8 cellular contexts compared by ENCODE assay signal in the genomic region with DNA sequence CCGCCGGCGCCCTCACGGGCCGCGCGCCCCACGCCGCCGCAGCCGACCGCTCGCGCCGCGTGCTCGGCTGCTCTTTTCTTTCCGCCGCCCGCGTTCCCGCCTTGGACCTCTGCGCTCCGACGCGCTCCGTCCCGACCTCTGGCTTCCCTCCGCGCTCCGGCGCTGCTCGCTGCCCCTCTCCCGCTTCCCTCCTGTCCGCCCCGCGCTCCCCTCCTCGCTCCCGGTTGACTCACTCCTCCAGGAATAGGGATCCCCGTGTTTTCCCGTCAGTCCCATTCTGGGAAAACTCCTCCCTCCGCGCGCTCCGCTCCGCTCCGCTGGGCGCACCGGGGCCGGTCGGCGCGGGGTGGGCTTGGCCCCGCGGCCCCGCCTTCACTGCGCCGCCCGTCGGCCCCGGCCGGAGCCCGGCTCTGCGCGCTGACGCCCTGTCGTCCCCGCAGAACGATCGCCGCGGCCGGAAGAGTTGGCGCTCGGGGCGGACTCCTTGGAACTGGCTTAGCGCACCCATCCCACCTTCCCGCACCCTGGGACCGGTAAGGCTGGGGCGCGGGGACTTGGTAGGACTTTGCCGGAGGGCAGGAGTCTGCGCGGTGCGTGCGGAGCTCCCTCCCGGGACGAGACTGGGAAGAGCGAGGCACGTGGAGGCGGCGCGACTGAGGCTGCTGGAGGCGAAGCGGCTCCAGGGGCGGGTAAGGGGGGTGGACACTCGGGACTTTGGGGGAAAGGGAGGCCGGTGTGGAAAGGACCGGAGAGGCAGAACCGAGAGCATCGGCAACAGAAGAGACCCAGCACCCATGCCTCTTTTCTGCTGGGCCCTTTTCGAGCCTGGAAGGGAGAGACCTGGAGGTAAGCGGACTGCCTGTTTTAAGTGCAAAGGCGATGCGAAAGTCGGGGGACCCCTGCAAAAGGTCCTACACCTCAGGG. TPM values are rescaled to one million over a fixed set of nuclear protein-coding genes. Genes with fewer than 3 reads are reported as not detected.
DNase-seq lines count a peak whose midpoint lies in the region; ATAC-seq and TF ChIP-seq lines count a peak whose summit lies in the region.

No MANE protein-coding gene starts in this region.

- 4 to 5% methylated on average over 67 to 94 of the region's 106 CpGs for WGBS in GM23248 (ENCODE audit: low coverage in 1 of 2, low lambda C conversion rate in 2 of 2, missing lambda C conversion rate in 2 of 2), 2 experiments
- 2 to 3% methylated on average over 56 to 102 of the region's 106 CpGs for WGBS in testis, 2 donors

- H3K4me1 Mint-ChIP-seq in CD14-positive monocyte = peaks cover 14% of the 10 kb centered on the region

- H3K27me3 ChIP-seq in GM23248 (replicated peaks; ENCODE audit: insufficient read depth) = no peaks in the 10 kb centered on the region
- peaks cover 3% of the 10 kb centered on the region for H3K27me3 ChIP-seq in colonic mucosa
- H3K27me3 ChIP-seq in left lung = peaks cover 0 to 68% of the 10 kb centered on the region in 2 donors
- no peaks in the 10 kb centered on the region for H3K27me3 ChIP-seq in testis

- H3K27ac ChIP-seq in GM23248 (peak overlapping the region; percentile 52), colonic mucosa (peak overlapping the region; percentile 79), left lung (peak overlapping the region; percentile 76 to 84), testis (peak overlapping the region in 1 of 2 donors; percentile 45)

- DNase-seq in CD14-positive monocyte (ENCODE audit: low spot score) = no peak
- peak; percentile 80 for DNase-seq in GM23248
- DNase-seq in RKO (ENCODE audit: low spot score) = peak; percentile 67
- DNase-seq in colonic mucosa = peak; percentile 48
- peak; percentile 49 to 84 for DNase-seq in left lung
- peak; percentile 32 for DNase-seq in testis
- no peak for DNase-seq in superior temporal gyrus (ENCODE audit: extremely low spot score)

- H3K4me2 ChIP-seq in GM23248 (ENCODE audit: unreplicated experiment) = peak overlapping the region; percentile 78

- H3K9ac ChIP-seq in GM23248 = peak overlapping the region; percentile 77
- H3K9ac ChIP-seq in colonic mucosa (ENCODE audit: low read depth in 2 of 2, low read length in 2 of 2) = peak overlapping the region; percentile 48 to 61

- no peaks in the 10 kb centered on the region for H3K36me3 ChIP-seq in GM23248 (ENCODE audit: low read depth)
- H3K36me3 ChIP-seq in colonic mucosa = no peaks in the 10 kb centered on the region
- no peaks in the 10 kb centered on the region for H3K36me3 ChIP-seq in left lung
- H3K36me3 ChIP-seq in testis (ENCODE audit: low read depth, missing control alignments) = no peaks in the 10 kb centered on the region

- TF ChIP-seq CTCF in CD14-positive monocyte (IDR thresholded peaks at IDR 0.05) (no peak), colonic mucosa (IDR thresholded peaks at IDR 0.05) (no peak), left lung (IDR thresholded peaks at IDR 0.05) (no peak), testis (IDR thresholded peaks at IDR 0.05) (no peak)

- H3K4me1 ChIP-seq in GM23248 (ENCODE audit: insufficient read depth) = peaks cover 13% of the 10 kb centered on the region
- peaks cover 10% of the 10 kb centered on the region for H3K4me1 ChIP-seq in colonic mucosa
- peaks cover 3 to 12% of the 10 kb centered on the region in 2 donors for H3K4me1 ChIP-seq in left lung
- H3K4me1 ChIP-seq in testis = no peaks in the 10 kb centered on the region

- H3K27ac Mint-ChIP-seq in CD14-positive monocyte = peak overlapping the region in 1 of 7 donors; percentile 12

- in situ Hi-C loops in GM23248 (cut with MboI) = no loop called here

- peak overlapping the region; percentile 92 for H3K4me3 ChIP-seq in GM23248
- peak overlapping the region; percentile 52 for H3K4me3 ChIP-seq in colonic mucosa
- peak overlapping the region; percentile 42 to 55 for H3K4me3 ChIP-seq in left lung
- H3K4me3 ChIP-seq in testis = peak overlapping the region; percentile 53 to 58

- H4K20me1 ChIP-seq in GM23248 (ENCODE audit: insufficient read depth) = no peaks in the 10 kb centered on the region

- peak overlapping the region; percentile 72 for H2AFZ ChIP-seq in GM23248

- intact Hi-C loops in CD14-positive monocyte (cut with micrococcal nuclease) (no loop called here), colonic mucosa (cut with DNase I) (no loop called here), left lung (cut with DNase I) (no loop called here), testis (cut with DNase I; ENCODE audit: low total_unique reads) (no loop called here)

- H3K27me3 Mint-ChIP-seq in CD14-positive monocyte (ENCODE audit: low read depth in 3 of 3) = peaks cover 51 to 88% (median 63%) of the 10 kb centered on the region in 3 donors

- H3K9me3 ChIP-seq in GM23248 (ENCODE audit: low read depth) (no peaks in the 10 kb centered on the region), colonic mucosa (no peaks in the 10 kb centered on the region), left lung (no peaks in the 10 kb centered on the region), testis (no peaks in the 10 kb centered on the region)

- peaks cover 0 to 4% of the 10 kb centered on the region in 2 donors for H3K36me3 Mint-ChIP-seq in CD14-positive monocyte

- no peak for TF ChIP-seq POLR2A in testis (IDR thresholded peaks at IDR 0.05)

- H3F3A ChIP-seq in GM23248 (ENCODE audit: insufficient read depth) = peaks cover 15% of the 10 kb centered on the region

- H3K4me3 Mint-ChIP-seq in CD14-positive monocyte = peak overlapping the region; percentile 64 to 93

- H3K9me2 ChIP-seq in GM23248 (ENCODE audit: insufficient read depth) = no peaks in the 10 kb centered on the region

- H3K9me3 Mint-ChIP-seq in CD14-positive monocyte = peaks cover 0 to 14% (median 1%) of the 10 kb centered on the region in 7 donors

- ATAC-seq in left lung (peak; percentile 61), HG03025 (IDR thresholded peaks at IDR 0.05; ENCODE audit: low FRiP score, unreplicated experiment) (no peak)

- H3K79me2 ChIP-seq in GM23248 (ENCODE audit: insufficient read depth) = peaks cover 32% of the 10 kb centered on the region

RNA-seq across cellular contexts. Expression of a gene that starts 0.6 kb away (rescaled TPM):
- polyA plus RNA-seq in CD14-positive monocyte (not detected), GM23248 (2016; fragmentation: Nextera tagmentation; extraction: Ambion mirVana) (13.2 and 13.8 TPM in 2 replicates), testis (ENCODE audit: insufficient read depth, low read depth, low replicate concordance) (9.7 TPM)
- total RNA-seq in GM23248 (2014; rRNA removed; shearing (Covaris generic)) = 13.6 and 14.8 TPM in 2 replicates
- total RNA-seq in colonic mucosa (10 to 100 TPM; 10.7 to 15.8 TPM), left lung (10 to 100 TPM; 21.8 to 34.1 TPM), testis (10 to 100 TPM; 10.9 to 16.1 TPM)

Comparison
In these comparisons a context has a peak if more than half of its experiments do, and no peak if none do; other contexts are left out.
1. DNase-seq: peak in GM23248 (single experiment), RKO (single experiment), colonic mucosa (single experiment), left lung (2 of 2) and testis (single experiment); none in CD14-positive monocyte (single experiment) and superior temporal gyrus (single experiment).
2. Peak in every context shown above with its lines, with median percentiles within 50 percentile points of each other: H3K4me3 ChIP-seq.